ENCODE assay signal across 11 cellular contexts in genomic region chr5:177367323-177367848, GRCh38. TPM values are rescaled to one million over a fixed set of nuclear protein-coding genes. Genes with fewer than 3 reads are reported as not detected.
A peak's percentile ranks its signal among the peaks of the same experiment; 100 is the strongest.
DNase-seq lines count a peak whose midpoint lies in the region; ATAC-seq and TF ChIP-seq lines count a peak whose summit lies in the region.
"Had no signal": no experiment of that assay in that cellular context is flagged by ENCODE, and none has a peak within 500 bp of the region (broad histone marks: within the 10 kb centered on the region; RNA-seq: fewer than 3 reads in every experiment).

No MANE protein-coding gene starts in this region.

- POLR2A ChIA-PET in CD4-positive, alpha-beta T cell (lab: Charles Lee), result interaction anchor here (0.9 kb wide), 1 partner anchor 59 kb away, joined by 3 read pairs; no protein-coding TSS in a partner anchor
- POLR2A ChIA-PET in activated CD4-positive, alpha-beta memory T cell treated with anti-CD3 and anti-CD28 coated beads, Interleukin-2, amount 10 ng/mL, durations not matched to agents 7 days and 5 days (lab: Charles Lee), result interaction anchor here (1.9 to 3.9 kb wide), 2 partner anchors 9 to 16 kb away, joined by 5 to 14 read pairs; partner anchors contain the start of genes LMAN2 and RGS14

- no peaks in the 10 kb centered on the region for H3K27me3 ChIP-seq in vagina
- no peaks in the 10 kb centered on the region for H3K27me3 ChIP-seq in CD4-positive, alpha-beta T cell (ENCODE audit: control insufficient read depth, insufficient read depth, low read length)

- no peaks in the 10 kb centered on the region for H3K9me3 Mint-ChIP-seq in activated naive CD4-positive, alpha-beta T cell treated with anti-CD3 and anti-CD28 coated beads, Interleukin-2, amount 50 U/mL, for 24 hours
- H3K9me3 Mint-ChIP-seq in neural crest cell, result no peaks in the 10 kb centered on the region
- H3K9me3 Mint-ChIP-seq in CD4-positive, alpha-beta T cell, result no peaks in the 10 kb centered on the region
- H3K9me3 Mint-ChIP-seq in activated CD4-positive, alpha-beta memory T cell treated with anti-CD3 and anti-CD28 coated beads, Interleukin-2, amount 10 ng/mL, durations not matched to agents 7 days and 5 days, result no peaks in the 10 kb centered on the region
- H3K9me3 Mint-ChIP-seq: IgD-negative memory B cell had no signal

- TF ChIP-seq CTCF in foreskin fibroblast (IDR thresholded peaks at IDR 0.05; ENCODE audit: low read depth, low read length) (peak; percentile 13), neural crest cell (conservative IDR thresholded peaks at IDR 0.05) (no peak), vagina (IDR thresholded peaks at IDR 0.05) (peak in 1 of 3 experiments; percentile 26)
- no peak for TF ChIP-seq CTCF in CD4-positive, alpha-beta T cell (IDR thresholded peaks at IDR 0.05)

- TF ChIP-seq POLR2A in vagina (IDR thresholded peaks at IDR 0.05), result no peak

- ATAC-seq in HG03025 (IDR thresholded peaks at IDR 0.05; ENCODE audit: low FRiP score, unreplicated experiment), result no peak
- no peak for ATAC-seq in CD4-positive, alpha-beta T cell (ENCODE audit: poor library complexity)

- H3K36me3 Mint-ChIP-seq in activated naive CD4-positive, alpha-beta T cell treated with anti-CD3 and anti-CD28 coated beads, Interleukin-2, amount 50 U/mL, for 24 hours, result peaks cover 9% of the 10 kb centered on the region
- H3K36me3 Mint-ChIP-seq in neural crest cell (ENCODE audit: low read depth), result no peaks in the 10 kb centered on the region
- H3K36me3 Mint-ChIP-seq in CD4-positive, alpha-beta T cell (ENCODE audit: low read depth), result peaks cover 71% of the 10 kb centered on the region
- peaks cover 59% of the 10 kb centered on the region for H3K36me3 Mint-ChIP-seq in activated CD4-positive, alpha-beta memory T cell treated with anti-CD3 and anti-CD28 coated beads, Interleukin-2, amount 10 ng/mL, durations not matched to agents 7 days and 5 days (ENCODE audit: low read depth)

- H3K4me1 Mint-ChIP-seq in activated naive CD4-positive, alpha-beta T cell treated with anti-CD3 and anti-CD28 coated beads, Interleukin-2, amount 50 U/mL, for 24 hours, result peaks cover 69% of the 10 kb centered on the region
- H3K4me1 Mint-ChIP-seq in neural crest cell, result peaks cover 26% of the 10 kb centered on the region
- H3K4me1 Mint-ChIP-seq in CD4-positive, alpha-beta T cell (ENCODE audit: low read depth), result peaks cover 59% of the 10 kb centered on the region
- H3K4me1 Mint-ChIP-seq in activated CD4-positive, alpha-beta memory T cell treated with anti-CD3 and anti-CD28 coated beads, Interleukin-2, amount 10 ng/mL, durations not matched to agents 7 days and 5 days, result peaks cover 71% of the 10 kb centered on the region

- no peaks in the 10 kb centered on the region for H3K27me3 Mint-ChIP-seq in activated naive CD4-positive, alpha-beta T cell treated with anti-CD3 and anti-CD28 coated beads, Interleukin-2, amount 50 U/mL, for 24 hours
- peaks cover 15% of the 10 kb centered on the region for H3K27me3 Mint-ChIP-seq in neural crest cell (ENCODE audit: low read depth)
- H3K27me3 Mint-ChIP-seq in CD4-positive, alpha-beta T cell, result no peaks in the 10 kb centered on the region
- no peaks in the 10 kb centered on the region for H3K27me3 Mint-ChIP-seq in activated CD4-positive, alpha-beta memory T cell treated with anti-CD3 and anti-CD28 coated beads, Interleukin-2, amount 10 ng/mL, durations not matched to agents 7 days and 5 days
- H3K27me3 Mint-ChIP-seq: IgD-negative memory B cell had no signal

- peaks cover 62% of the 10 kb centered on the region for H3K4me1 ChIP-seq in vagina

- H3K4me3 Mint-ChIP-seq in activated naive CD4-positive, alpha-beta T cell treated with anti-CD3 and anti-CD28 coated beads, Interleukin-2, amount 50 U/mL, for 24 hours, result no peak overlapping the region
- H3K4me3 Mint-ChIP-seq in neural crest cell, result peak overlapping the region; percentile 92
- no peak overlapping the region for H3K4me3 Mint-ChIP-seq in CD4-positive, alpha-beta T cell
- H3K4me3 Mint-ChIP-seq in activated CD4-positive, alpha-beta memory T cell treated with anti-CD3 and anti-CD28 coated beads, Interleukin-2, amount 10 ng/mL, durations not matched to agents 7 days and 5 days, result no peak overlapping the region

- H3K9me3 ChIP-seq in vagina, result no peaks in the 10 kb centered on the region
- H3K9me3 ChIP-seq in CD4-positive, alpha-beta T cell (ENCODE audit: control insufficient read depth, low read length), result no peaks in the 10 kb centered on the region

- intact Hi-C loops in vagina (cut with DNase I), result no loop called here
- intact Hi-C loops in CD4-positive, alpha-beta T cell (cut with DNase I, micrococcal nuclease), result no loop called here

- H3K27ac Mint-ChIP-seq in activated naive CD4-positive, alpha-beta T cell treated with anti-CD3 and anti-CD28 coated beads, Interleukin-2, amount 50 U/mL, for 24 hours, result peak overlapping the region; percentile 51
- H3K27ac Mint-ChIP-seq in neural crest cell (ENCODE audit: unreplicated experiment), result no peak overlapping the region
- H3K27ac Mint-ChIP-seq in CD4-positive, alpha-beta T cell, result no peak overlapping the region
- no peak overlapping the region for H3K27ac Mint-ChIP-seq in activated CD4-positive, alpha-beta memory T cell treated with anti-CD3 and anti-CD28 coated beads, Interleukin-2, amount 10 ng/mL, durations not matched to agents 7 days and 5 days

- H3K27ac ChIP-seq in vagina, result peak overlapping the region; percentile 92
- H3K27ac ChIP-seq in CD4-positive, alpha-beta T cell (ENCODE audit: low read depth, low read length), result no peak overlapping the region

- CTCF ChIA-PET in CD4-positive, alpha-beta T cell (lab: Charles Lee), result no interaction called here
- CTCF ChIA-PET in activated CD4-positive, alpha-beta memory T cell treated with anti-CD3 and anti-CD28 coated beads, Interleukin-2, amount 10 ng/mL, durations not matched to agents 7 days and 5 days (lab: Charles Lee), result interaction anchor here (0.6 to 1.5 kb wide), 3 partner anchors 22 to 57 kb away, joined by 3 read pairs; no protein-coding TSS in a partner anchor

- no peak for DNase-seq in activated naive CD4-positive, alpha-beta T cell (lab: John Stamatoyannopoulos, UW)
- no peak for DNase-seq in foreskin fibroblast
- DNase-seq in neural crest cell (ENCODE audit: low read depth, low spot score), result no peak
- no peak for DNase-seq in vagina (ENCODE audit: extremely low spot score in 2 of 2)
- no peak for DNase-seq in CD4-positive, alpha-beta T cell
- no peak for DNase-seq in activated CD4-positive, alpha-beta memory T cell treated with anti-CD3 and anti-CD28 coated beads, Interleukin-2, amount 10 ng/mL, durations not matched to agents 7 days and 5 days
- DNase-seq: amniotic stem cell had no signal

- no peaks in the 10 kb centered on the region for H3K36me3 ChIP-seq in vagina

- peak overlapping the region; percentile 45 to 46 for H3K4me3 ChIP-seq in foreskin fibroblast (ENCODE audit: low read depth in 1 of 2, low read length in 2 of 2)
- H3K4me3 ChIP-seq in vagina, result peak overlapping the region; percentile 52 to 58

RNA-seq across cellular contexts. Expression of gene RGS14, which starts 9.7 kb away (rescaled TPM):
- total RNA-seq in neural crest cell (12.3 and 15.7 TPM in 2 replicates), vagina (49.1 TPM)
- 10 to 100 TPM; 34.7 to 35.3 TPM for total RNA-seq in CD4-positive, alpha-beta T cell
- 100 to 1,000 TPM; 103 to 107 TPM for total RNA-seq in activated CD4-positive, alpha-beta memory T cell treated with anti-CD3 and anti-CD28 coated beads, Interleukin-2, amount 10 ng/mL, durations not matched to agents 7 days and 5 days

RNA-seq across cellular contexts. Expression of gene LMAN2, which starts 15.9 kb away (rescaled TPM):
- total RNA-seq in neural crest cell (73.0 and 80.5 TPM in 2 replicates), vagina (166 TPM)
- 10 to 100 TPM; 54.5 to 55.6 TPM for total RNA-seq in CD4-positive, alpha-beta T cell
- 100 to 1,000 TPM; 145 to 149 TPM for total RNA-seq in activated CD4-positive, alpha-beta memory T cell treated with anti-CD3 and anti-CD28 coated beads, Interleukin-2, amount 10 ng/mL, durations not matched to agents 7 days and 5 days

RNA-seq across cellular contexts. Expression of gene SLC34A1, which starts 16.8 kb away (rescaled TPM):
- 0.16 TPM in 1 of 2 replicates, not detected in the other for total RNA-seq in neural crest cell
- not detected for total RNA-seq in vagina
- total RNA-seq in CD4-positive, alpha-beta T cell, result not detected
- 1 to 10 TPM; 1.4 to 1.5 TPM for total RNA-seq in activated CD4-positive, alpha-beta memory T cell treated with anti-CD3 and anti-CD28 coated beads, Interleukin-2, amount 10 ng/mL, durations not matched to agents 7 days and 5 days
- total RNA-seq: NCI-H460 had no signal

RNA-seq across cellular contexts. Expression of gene PFN3, which starts 33.1 kb away (rescaled TPM):
- total RNA-seq in neural crest cell (not detected in 2 replicates), vagina (not detected)
- not detected for total RNA-seq in CD4-positive, alpha-beta T cell
- not detected for total RNA-seq in activated CD4-positive, alpha-beta memory T cell treated with anti-CD3 and anti-CD28 coated beads, Interleukin-2, amount 10 ng/mL, durations not matched to agents 7 days and 5 days
- total RNA-seq: NCI-H460 had no signal

RNA-seq across cellular contexts. Expression of gene F12, which starts 42.0 kb away (rescaled TPM):
- total RNA-seq in neural crest cell (2.3 and 2.7 TPM in 2 replicates), vagina (5.2 TPM)
- total RNA-seq in CD4-positive, alpha-beta T cell, result under 1 TPM; 0.20 to 0.60 TPM
- total RNA-seq in activated CD4-positive, alpha-beta memory T cell treated with anti-CD3 and anti-CD28 coated beads, Interleukin-2, amount 10 ng/mL, durations not matched to agents 7 days and 5 days, result 1 to 10 TPM; 1.5 to 1.6 TPM
